In the genomic region with DNA sequence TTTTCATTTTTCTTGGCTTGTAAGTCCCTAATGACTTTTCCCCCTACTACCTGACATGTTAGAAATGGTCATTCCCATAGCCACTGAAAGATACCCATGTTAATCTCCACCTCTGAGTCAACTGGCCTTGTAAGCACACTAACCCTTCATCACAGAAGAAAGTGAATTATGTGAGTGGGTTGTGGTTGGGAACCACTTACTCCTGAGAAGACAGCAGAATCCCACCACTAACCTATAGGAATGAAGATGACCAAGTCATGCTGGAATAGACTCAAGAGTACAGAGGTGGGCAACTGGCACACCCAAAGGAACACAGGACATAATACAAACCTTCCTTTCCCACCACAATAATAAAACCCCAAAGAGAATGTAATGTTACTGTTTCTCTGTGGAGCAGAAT, we compare ENCODE assay signal across 16 cellular contexts. TPM values are rescaled to one million over a fixed set of nuclear protein-coding genes. Genes with fewer than 3 reads are reported as not detected.
A peak's percentile ranks its signal among the peaks of the same experiment; 100 is the strongest.
DNase-seq lines count a peak whose midpoint lies in the region; ATAC-seq and TF ChIP-seq lines count a peak whose summit lies in the region.
"Had no signal": no experiment of that assay in that cellular context is flagged by ENCODE, and none has a peak within 500 bp of the region (broad histone marks: within the 10 kb centered on the region; RNA-seq: fewer than 3 reads in every experiment).

No MANE protein-coding gene starts in this region.

- H3K4me3 ChIP-seq in skeletal muscle satellite cell (ENCODE audit: low read length) = peak overlapping the region; percentile 29
- H3K4me3 ChIP-seq: BLaER1 had no signal

- DNase-seq in Calu3 = no peak
- DNase-seq in iris pigment epithelial cell (ENCODE audit: low read depth) = peak; percentile 38
- DNase-seq in D341Med (ENCODE audit: low spot score) = no peak
- DNase-seq in 8988T = no peak
- DNase-seq in GDM1 (lab: John Stamatoyannopoulos, UW) = no peak
- DNase-seq: activated B cell treated with CpG ODN at 0.5 μM for 24 hours; activated T-cell treated with anti-CD3 and anti-CD28 coated beads, Interleukin-2, amount 50 U/mL, for 1 hour; H9; naive B cell; NCI-H1092 treated with DMSO at 0.1 percent for 48 hours; NCI-H345 had no signal

- H3K27ac ChIP-seq in angular gyrus (ENCODE audit: low read depth, low read length) = peak overlapping the region; percentile 62
- H3K27ac ChIP-seq: BLaER1, brain microvascular endothelial cell had no signal

- H3K9me3 Mint-ChIP-seq in Calu3 (ENCODE audit: low read depth, unreplicated experiment) = peaks cover 2% of the 10 kb centered on the region
- H3K9me3 Mint-ChIP-seq: H9 had no signal

- H3K27me3 ChIP-seq in skeletal muscle satellite cell (ENCODE audit: control insufficient read depth, insufficient read depth, low read length) = no peaks in the 10 kb centered on the region
- H3K27me3 ChIP-seq: BLaER1, brain microvascular endothelial cell had no signal

- H3K27ac Mint-ChIP-seq in Calu3 (ENCODE audit: unreplicated experiment) = peak overlapping the region; percentile 81
- H3K27ac Mint-ChIP-seq: activated B cell treated with CpG ODN at 0.5 μM for 24 hours had no signal

- intact Hi-C loops in Calu3 (cut with micrococcal nuclease; ENCODE audit: unreplicated experiment) = loop anchor here (1.0 to 2.0 kb wide), 2 partner anchors 65 to 70 kb away; a partner anchor contains a TSS

- H3K4me3 Mint-ChIP-seq in Calu3 (ENCODE audit: low read depth, unreplicated experiment) = peak overlapping the region; percentile 47
- H3K4me3 Mint-ChIP-seq: activated B cell treated with CpG ODN at 0.5 μM for 24 hours had no signal

- H3K9me3 ChIP-seq in skeletal muscle satellite cell (replicated peaks; ENCODE audit: low read length) = no peaks in the 10 kb centered on the region
- H3K9me3 ChIP-seq: BLaER1 had no signal

- peaks cover 11% of the 10 kb centered on the region for H3K36me3 Mint-ChIP-seq in Calu3 (ENCODE audit: insufficient read depth, unreplicated experiment)

- peaks cover 7% of the 10 kb centered on the region for H3K36me3 ChIP-seq in skeletal muscle satellite cell (ENCODE audit: insufficient read depth, low read length)
- H3K36me3 ChIP-seq: BLaER1, brain microvascular endothelial cell had no signal

- no peaks in the 10 kb centered on the region for H3K27me3 Mint-ChIP-seq in Calu3 (ENCODE audit: unreplicated experiment)

- BruUV-seq in Calu3 (replicated peaks; lab: Mats Ljungman, UMichigan) = TSS peak; percentile 80

- H3K4me1 ChIP-seq in skeletal muscle satellite cell (ENCODE audit: control insufficient read depth, insufficient read depth, low read length) = peaks cover 85% of the 10 kb centered on the region

- CTCF ChIA-PET in Calu3 (lab: Charles Lee) = interaction anchor here (0.6 to 1.9 kb wide), 7 partner anchors 10 to 906 kb away, joined by 3 to 8 read pairs (median 4); a partner anchor contains a TSS

- peak overlapping the region; percentile 62 for H3K4me2 ChIP-seq in skeletal muscle satellite cell (ENCODE audit: low read length)
- H3K4me2 ChIP-seq: BLaER1 had no signal

- no peak for TF ChIP-seq CTCF in Calu3 (IDR thresholded peaks at IDR 0.05; ENCODE audit: unreplicated experiment)

- H3K4me1 Mint-ChIP-seq in Calu3 (ENCODE audit: low read depth, unreplicated experiment) = peaks cover 51% of the 10 kb centered on the region

- H3K9ac ChIP-seq in skeletal muscle satellite cell (ENCODE audit: low read depth, low read length) = peak overlapping the region; percentile 80
- H3K9ac ChIP-seq: BLaER1 had no signal

- ATAC-seq in GM18861 (IDR thresholded peaks at IDR 0.05; ENCODE audit: unreplicated experiment) = no peak

RNA-seq across cellular contexts. Expression of a gene that starts 30.1 kb away (rescaled TPM):
- 1.3 and 2.2 TPM in 2 replicates for total RNA-seq in Calu3 (2022)
- 2.6 and 3.5 TPM in 2 replicates for total RNA-seq in skeletal muscle satellite cell (2012; rRNA removed)
